Comparison of ENCODE assay signal across 12 cellular contexts in genomic region chr3:143157957-143158548, GRCh38. TPM values are rescaled to one million over a fixed set of nuclear protein-coding genes. Genes with fewer than 3 reads are reported as not detected.
DNase-seq lines count a peak whose midpoint lies in the region; ATAC-seq and TF ChIP-seq lines count a peak whose summit lies in the region.
"Had no signal": no experiment of that assay in that cellular context is flagged by ENCODE, and none has a peak within 500 bp of the region (broad histone marks: within the 10 kb centered on the region; RNA-seq: fewer than 3 reads in every experiment).

No MANE protein-coding gene starts in this region.

- H3K4me1 Mint-ChIP-seq in activated CD4-positive, alpha-beta T cell treated with anti-CD3 and anti-CD28 coated beads, Interleukin-2, amount 10 ng/mL, durations not matched to agents 24 days and 14 days = peaks cover 35% of the 10 kb centered on the region
- H3K4me1 Mint-ChIP-seq in HFFc6 (ENCODE audit: low read depth) = peaks cover 28% of the 10 kb centered on the region

- TF ChIP-seq CTCF in HFFc6 (IDR thresholded peaks at IDR 0.05) (no peak), gastrocnemius medialis (IDR thresholded peaks at IDR 0.05 in 4 of 5, conservative IDR thresholded peaks at IDR 0.05 in 1 of 5) (no peak), upper lobe of left lung (IDR thresholded peaks at IDR 0.05) (no peak), stomach (IDR thresholded peaks at IDR 0.05) (no peak)

- no peak overlapping the region for H3K4me3 Mint-ChIP-seq in activated CD4-positive, alpha-beta T cell treated with anti-CD3 and anti-CD28 coated beads, Interleukin-2, amount 10 ng/mL, durations not matched to agents 24 days and 14 days
- H3K4me3 Mint-ChIP-seq in HFFc6 = no peak overlapping the region

- TF ChIP-seq EP300 in upper lobe of left lung (IDR thresholded peaks at IDR 0.05) = no peak
- TF ChIP-seq EP300 in stomach (IDR thresholded peaks at IDR 0.05) = no peak

- H3K4me1 ChIP-seq in gastrocnemius medialis (peaks cover 0 to 9% of the 10 kb centered on the region in 2 donors), upper lobe of left lung (no peaks in the 10 kb centered on the region), stomach (no peaks in the 10 kb centered on the region)
- H3K4me1 ChIP-seq: esophagus squamous epithelium had no signal

- in situ Hi-C loops in gastrocnemius medialis (cut with MboI; ENCODE audit: low sequenced_read_pairs in 4 of 4) = no loop called here

- H3K36me3 ChIP-seq in gastrocnemius medialis = no peaks in the 10 kb centered on the region
- H3K36me3 ChIP-seq in upper lobe of left lung = no peaks in the 10 kb centered on the region
- H3K36me3 ChIP-seq in stomach = no peaks in the 10 kb centered on the region
- H3K36me3 ChIP-seq: esophagus squamous epithelium had no signal

- ATAC-seq in HG03520 (IDR thresholded peaks at IDR 0.05; ENCODE audit: unreplicated experiment) (peak; percentile 75), gastrocnemius medialis (peak; percentile 44 to 84), upper lobe of left lung (ENCODE audit: low FRiP score in 2 of 2) (no peak)

- intact Hi-C loops in activated CD4-positive, alpha-beta T cell treated with anti-CD3 and anti-CD28 coated beads, Interleukin-2, amount 10 ng/mL, durations not matched to agents 24 days and 14 days (cut with micrococcal nuclease) = no loop called here
- intact Hi-C loops in gastrocnemius medialis (cut with DNase I; ENCODE audit: low total_unique reads) = no loop called here
- intact Hi-C loops in stomach (cut with DNase I; ENCODE audit: low total_unique reads) = no loop called here

- peak overlapping the region; percentile 57 for H3K27ac Mint-ChIP-seq in activated CD4-positive, alpha-beta T cell treated with anti-CD3 and anti-CD28 coated beads, Interleukin-2, amount 10 ng/mL, durations not matched to agents 24 days and 14 days
- peak overlapping the region; percentile 33 for H3K27ac Mint-ChIP-seq in HFFc6

- TF ChIP-seq POLR2A in gastrocnemius medialis (IDR thresholded peaks at IDR 0.05) (no peak), upper lobe of left lung (IDR thresholded peaks at IDR 0.05) (no peak), stomach (IDR thresholded peaks at IDR 0.05) (no peak)

- H3K27ac ChIP-seq in gastrocnemius medialis (peak overlapping the region in 2 of 4 donors; percentile 19 to 71), upper lobe of left lung (no peak overlapping the region), stomach (no peak overlapping the region)
- H3K27ac ChIP-seq: esophagus squamous epithelium, SK-N-MC had no signal

- no peaks in the 10 kb centered on the region for H3K27me3 Mint-ChIP-seq in activated CD4-positive, alpha-beta T cell treated with anti-CD3 and anti-CD28 coated beads, Interleukin-2, amount 10 ng/mL, durations not matched to agents 24 days and 14 days
- H3K27me3 Mint-ChIP-seq in HFFc6 (ENCODE audit: insufficient read depth) = no peaks in the 10 kb centered on the region

- H3K9me3 Mint-ChIP-seq in activated CD4-positive, alpha-beta T cell treated with anti-CD3 and anti-CD28 coated beads, Interleukin-2, amount 10 ng/mL, durations not matched to agents 24 days and 14 days = peaks cover 10% of the 10 kb centered on the region
- no peaks in the 10 kb centered on the region for H3K9me3 Mint-ChIP-seq in HFFc6

- no peaks in the 10 kb centered on the region for H3K27me3 ChIP-seq in gastrocnemius medialis
- H3K27me3 ChIP-seq in upper lobe of left lung = no peaks in the 10 kb centered on the region
- H3K27me3 ChIP-seq in stomach = no peaks in the 10 kb centered on the region
- H3K27me3 ChIP-seq: esophagus squamous epithelium had no signal

- no peaks in the 10 kb centered on the region for H3K36me3 Mint-ChIP-seq in activated CD4-positive, alpha-beta T cell treated with anti-CD3 and anti-CD28 coated beads, Interleukin-2, amount 10 ng/mL, durations not matched to agents 24 days and 14 days (ENCODE audit: low read depth)
- H3K36me3 Mint-ChIP-seq in HFFc6 (ENCODE audit: low read depth) = no peaks in the 10 kb centered on the region

- DNase-seq in activated CD4-positive, alpha-beta T cell treated with anti-CD3 and anti-CD28 coated beads, Interleukin-2, amount 10 ng/mL, durations not matched to agents 24 days and 14 days = no peak
- DNase-seq in activated CD4-positive, alpha-beta T cell treated with anti-CD3 and anti-CD28 coated beads, Interleukin-2, amount 50 U/mL, for 1 hour = no peak
- DNase-seq in HFFc6 = no peak
- no peak for DNase-seq in gastrocnemius medialis
- no peak for DNase-seq in amygdala (lab: John Stamatoyannopoulos, UW)
- no peak for DNase-seq in upper lobe of left lung
- no peak for DNase-seq in stomach
- DNase-seq: activated gamma-delta T cell treated with Interleukin-2 at 50 U/mL for 16 hours, esophagus squamous epithelium, mesenchymal stem cell had no signal

- no peaks in the 10 kb centered on the region for H3K9me3 ChIP-seq in gastrocnemius medialis
- no peaks in the 10 kb centered on the region for H3K9me3 ChIP-seq in upper lobe of left lung
- no peaks in the 10 kb centered on the region for H3K9me3 ChIP-seq in stomach
- H3K9me3 ChIP-seq: esophagus squamous epithelium had no signal

- H3K4me3 ChIP-seq in gastrocnemius medialis (no peak overlapping the region), upper lobe of left lung (no peak overlapping the region), stomach (no peak overlapping the region)
- H3K4me3 ChIP-seq: esophagus squamous epithelium, SK-N-MC had no signal

RNA-seq across cellular contexts. Expression of gene CHST2, which starts 38.5 kb away (rescaled TPM):
- total RNA-seq in activated CD4-positive, alpha-beta T cell treated with anti-CD3 and anti-CD28 coated beads, Interleukin-2, amount 10 ng/mL, durations not matched to agents 24 days and 14 days = 6.1 and 6.4 TPM in 2 replicates
- 1 to 10 TPM; 2.6 to 4.3 (median 3.8) TPM for total RNA-seq in HFFc6 (2021; fragmentation: NEBNext Ultra II Directional; extraction: Animal tissue kit (Norgen Biotek cat#: 25700))
- total RNA-seq in gastrocnemius medialis (1 to 10 TPM in 3 of 4 donors, under 1 TPM in 1; 0.41 to 2.9 (median 1.8) TPM), upper lobe of left lung (10 to 100 TPM in 4 of 6 donors, 1 to 10 TPM in 2; 2.1 to 12.8 (median 11.7) TPM), stomach (1 to 10 TPM in 4 of 5 donors, under 1 TPM in 1; 0.89 to 5.7 (median 2.3) TPM)
- polyA plus RNA-seq in stomach = 1 to 10 TPM in 2 of 3 donors, under 1 TPM in 1; 0.73 to 5.9 (median 4.6) TPM

Comparison
In these comparisons a context has a peak if more than half of its experiments do, and no peak if none do; other contexts are left out.
1. ATAC-seq: peak in HG03520 (single experiment) and gastrocnemius medialis (2 of 2); none in upper lobe of left lung (0 of 2).